8 cellular contexts compared by ENCODE assay signal in genomic region chr3:24521306-24522154, GRCh38. TPM values are rescaled to one million over a fixed set of nuclear protein-coding genes. Genes with fewer than 3 reads are reported as not detected.
A peak's percentile ranks its signal among the peaks of the same experiment; 100 is the strongest.
DNase-seq lines count a peak whose midpoint lies in the region; ATAC-seq, FAIRE-seq and TF ChIP-seq lines count a peak whose summit lies in the region.

No MANE protein-coding gene starts in this region.

- CTCF ChIA-PET in AG04449 (lab: Yijun Ruan, JAX): no interaction called here
- CTCF ChIA-PET in HEK293 (lab: Yijun Ruan, JAX): interaction anchor here (0.7 to 1.7 kb wide), 4 partner anchors 9 to 770 kb away, joined by 3 to 4 read pairs (median 3); no protein-coding TSS in a partner anchor
- CTCF ChIA-PET in WTC11 (lab: Charles Lee): interaction anchor here (0.6 to 1.8 kb wide), 5 partner anchors 25 to 556 kb away, joined by 3 to 8 read pairs (median 3); partner anchors contain the start of gene THRB

- no peaks in the 10 kb centered on the region for H3K9me3 Mint-ChIP-seq in WTC11
- H3K9me3 Mint-ChIP-seq in osteocyte (ENCODE audit: unreplicated experiment): no peaks in the 10 kb centered on the region

- intact Hi-C loops in left cardiac atrium (cut with DNase I): loop anchor here in 1 of 2 donors (5.0 kb wide), 1 partner anchor 61 kb away; no protein-coding TSS in a partner anchor

- POLR2A ChIA-PET in AG04449 (lab: Yijun Ruan, JAX) (no interaction called here), HEK293 (lab: Yijun Ruan, JAX) (interaction anchor here (1.4 kb wide), 1 partner anchor 27 kb away, joined by 3 read pairs; the partner anchor contains the start of gene THRB), WTC11 (lab: Charles Lee) (no interaction called here)

- H3K27ac Mint-ChIP-seq in WTC11: no peak overlapping the region
- peak overlapping the region; percentile 67 for H3K27ac Mint-ChIP-seq in osteocyte (ENCODE audit: unreplicated experiment)

- no peak for DNase-seq in AG04449 (ENCODE audit: low read depth, low spot score)
- DNase-seq in WTC11 (ENCODE audit: low spot score): peak; percentile 64
- DNase-seq in left cardiac atrium: peak; percentile 71
- DNase-seq in osteocyte (ENCODE audit: extremely low spot score, unreplicated experiment): peak; percentile 87
- DNase-seq in GM19239 (ENCODE audit: insufficient read length, low spot score): no peak
- DNase-seq in NCI-H1436 (lab: John Stamatoyannopoulos, UW): no peak
- DNase-seq in GOT3 (lab: John Stamatoyannopoulos, UW): no peak

- ATAC-seq in WTC11 (peak; percentile 79), left cardiac atrium (peak; percentile 95 to 96)

- no peaks in the 10 kb centered on the region for H3K9me3 ChIP-seq in HEK293 (ENCODE audit: control insufficient read depth, insufficient read depth, low read depth, low read length)

- H3K27ac ChIP-seq in HEK293 (ENCODE audit: extremely low read depth, low read depth, low read length): peak overlapping the region; percentile 87

- H3K4me3 ChIP-seq in AG04449 (ENCODE audit: low read depth, low read length): peak overlapping the region; percentile 45
- H3K4me3 ChIP-seq in HEK293 (ENCODE audit: low read depth, low read length): peak overlapping the region; percentile 65

- H3K36me3 Mint-ChIP-seq in WTC11: no peaks in the 10 kb centered on the region
- no peaks in the 10 kb centered on the region for H3K36me3 Mint-ChIP-seq in osteocyte (ENCODE audit: unreplicated experiment)

- H3K4me1 Mint-ChIP-seq in WTC11: peaks cover 40% of the 10 kb centered on the region
- H3K4me1 Mint-ChIP-seq in osteocyte (ENCODE audit: unreplicated experiment): peaks cover 16% of the 10 kb centered on the region

- TF ChIP-seq CTCF in AG04449 (IDR thresholded peaks at IDR 0.05; ENCODE audit: insufficient read depth, low read length, missing control alignments) (no peak), HEK293 (tag by site-specific recombination; IDR thresholded peaks at IDR 0.05) (no peak; the same call in 1 of the 2 replicates), WTC11 (IDR thresholded peaks at IDR 0.05) (no peak), osteocyte (IDR thresholded peaks at IDR 0.05) (peak; percentile 19)

- FAIRE-seq in GM19239 (lab: Jason Lieb, UNC): no peak

- peaks cover 64% of the 10 kb centered on the region for H3K27me3 Mint-ChIP-seq in WTC11 (ENCODE audit: low read depth)
- no peaks in the 10 kb centered on the region for H3K27me3 Mint-ChIP-seq in osteocyte (ENCODE audit: unreplicated experiment)

- H3K36me3 ChIP-seq in HEK293 (ENCODE audit: control insufficient read depth in 2 of 2, insufficient read depth in 1 of 2, low read length in 2 of 2): no peaks in the 10 kb centered on the region

- no peaks in the 10 kb centered on the region for H3K4me1 ChIP-seq in HEK293 (ENCODE audit: control insufficient read depth, insufficient read depth, low read length)

- H3K4me3 Mint-ChIP-seq in WTC11 (peak overlapping the region; percentile 71), osteocyte (ENCODE audit: unreplicated experiment) (peak overlapping the region; percentile 68)

TF ChIP-seq in HEK293, 187 proteins besides CTCF, POLR2A, EP300 and RAD21 (continues in another document):
- TF ChIP-seq TCF7L2 (IDR thresholded peaks at IDR 0.05; ENCODE audit: borderline replicate concordance, low read depth, low read length) (0 out of 2 replicates have a peak, but pooled peaks have one; percentile 26), MZF1 (tag by site-specific recombination; IDR thresholded peaks at IDR 0.05; ENCODE audit: borderline replicate concordance) (no peak), ZNF311 (tag by site-specific recombination; IDR thresholded peaks at IDR 0.05; ENCODE audit: borderline replicate concordance) (no peak), ZNF501 (tag by site-specific recombination; IDR thresholded peaks at IDR 0.05) (peak; percentile 61), ZNF561 (tag by site-specific recombination; IDR thresholded peaks at IDR 0.05; ENCODE audit: borderline replicate concordance) (peak; percentile 64; the same call in 1 of the 2 replicates), ZNF449 (tag by site-specific recombination; IDR thresholded peaks at IDR 0.05) (0 out of 2 replicates have a peak, but pooled peaks have one; percentile 8), FEZF1 (tag by site-specific recombination; IDR thresholded peaks at IDR 0.05) (no peak)
- TF ChIP-seq, protein P1, sequence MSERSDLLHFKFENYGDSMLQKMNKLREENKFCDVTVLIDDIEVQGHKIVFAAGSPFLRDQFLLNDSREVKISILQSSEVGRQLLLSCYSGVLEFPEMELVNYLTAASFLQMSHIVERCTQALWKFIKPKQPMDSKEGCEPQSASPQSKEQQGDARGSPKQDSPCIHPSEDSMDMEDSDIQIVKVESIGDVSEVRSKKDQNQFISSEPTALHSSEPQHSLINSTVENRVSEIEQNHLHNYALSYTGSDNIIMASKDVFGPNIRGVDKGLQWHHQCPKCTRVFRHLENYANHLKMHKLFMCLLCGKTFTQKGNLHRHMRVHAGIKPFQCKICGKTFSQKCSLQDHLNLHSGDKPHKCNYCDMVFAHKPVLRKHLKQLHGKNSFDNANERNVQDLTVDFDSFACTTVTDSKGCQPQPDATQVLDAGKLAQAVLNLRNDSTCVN (tag by site-specific recombination; optimal IDR thresholded peaks at IDR 0.05): peak; percentile 71
- TF ChIP-seq, protein P2, sequence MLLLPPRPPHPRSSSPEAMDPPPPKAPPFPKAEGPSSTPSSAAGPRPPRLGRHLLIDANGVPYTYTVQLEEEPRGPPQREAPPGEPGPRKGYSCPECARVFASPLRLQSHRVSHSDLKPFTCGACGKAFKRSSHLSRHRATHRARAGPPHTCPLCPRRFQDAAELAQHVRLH (tag by site-specific recombination; IDR thresholded peaks at IDR 0.05): no peak

TF ChIP-seq in WTC11, 78 proteins besides CTCF, POLR2A, EP300 and RAD21 (continues in another document):
- TF ChIP-seq FOXP1 (CRISPR knock-in tag; IDR thresholded peaks at IDR 0.05; ENCODE audit: borderline replicate concordance): 0 out of 2 replicates have a peak, but pooled peaks have one; percentile 25
- TF ChIP-seq, protein P3, sequence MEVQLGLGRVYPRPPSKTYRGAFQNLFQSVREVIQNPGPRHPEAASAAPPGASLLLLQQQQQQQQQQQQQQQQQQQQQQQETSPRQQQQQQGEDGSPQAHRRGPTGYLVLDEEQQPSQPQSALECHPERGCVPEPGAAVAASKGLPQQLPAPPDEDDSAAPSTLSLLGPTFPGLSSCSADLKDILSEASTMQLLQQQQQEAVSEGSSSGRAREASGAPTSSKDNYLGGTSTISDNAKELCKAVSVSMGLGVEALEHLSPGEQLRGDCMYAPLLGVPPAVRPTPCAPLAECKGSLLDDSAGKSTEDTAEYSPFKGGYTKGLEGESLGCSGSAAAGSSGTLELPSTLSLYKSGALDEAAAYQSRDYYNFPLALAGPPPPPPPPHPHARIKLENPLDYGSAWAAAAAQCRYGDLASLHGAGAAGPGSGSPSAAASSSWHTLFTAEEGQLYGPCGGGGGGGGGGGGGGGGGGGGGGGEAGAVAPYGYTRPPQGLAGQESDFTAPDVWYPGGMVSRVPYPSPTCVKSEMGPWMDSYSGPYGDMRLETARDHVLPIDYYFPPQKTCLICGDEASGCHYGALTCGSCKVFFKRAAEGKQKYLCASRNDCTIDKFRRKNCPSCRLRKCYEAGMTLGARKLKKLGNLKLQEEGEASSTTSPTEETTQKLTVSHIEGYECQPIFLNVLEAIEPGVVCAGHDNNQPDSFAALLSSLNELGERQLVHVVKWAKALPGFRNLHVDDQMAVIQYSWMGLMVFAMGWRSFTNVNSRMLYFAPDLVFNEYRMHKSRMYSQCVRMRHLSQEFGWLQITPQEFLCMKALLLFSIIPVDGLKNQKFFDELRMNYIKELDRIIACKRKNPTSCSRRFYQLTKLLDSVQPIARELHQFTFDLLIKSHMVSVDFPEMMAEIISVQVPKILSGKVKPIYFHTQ (CRISPR knock-in tag; IDR thresholded peaks at IDR 0.05): no peak
- TF ChIP-seq ZNF219 (CRISPR knock-in tag; IDR thresholded peaks at IDR 0.05; ENCODE audit: borderline replicate concordance): peak; percentile 40; the same call in 1 of the 2 replicates
- no peak for TF ChIP-seq NFATC4 (CRISPR knock-in tag; IDR thresholded peaks at IDR 0.05)
- no peak for TF ChIP-seq ERG (CRISPR knock-in tag; IDR thresholded peaks at IDR 0.05)
- TF ChIP-seq, protein P4, sequence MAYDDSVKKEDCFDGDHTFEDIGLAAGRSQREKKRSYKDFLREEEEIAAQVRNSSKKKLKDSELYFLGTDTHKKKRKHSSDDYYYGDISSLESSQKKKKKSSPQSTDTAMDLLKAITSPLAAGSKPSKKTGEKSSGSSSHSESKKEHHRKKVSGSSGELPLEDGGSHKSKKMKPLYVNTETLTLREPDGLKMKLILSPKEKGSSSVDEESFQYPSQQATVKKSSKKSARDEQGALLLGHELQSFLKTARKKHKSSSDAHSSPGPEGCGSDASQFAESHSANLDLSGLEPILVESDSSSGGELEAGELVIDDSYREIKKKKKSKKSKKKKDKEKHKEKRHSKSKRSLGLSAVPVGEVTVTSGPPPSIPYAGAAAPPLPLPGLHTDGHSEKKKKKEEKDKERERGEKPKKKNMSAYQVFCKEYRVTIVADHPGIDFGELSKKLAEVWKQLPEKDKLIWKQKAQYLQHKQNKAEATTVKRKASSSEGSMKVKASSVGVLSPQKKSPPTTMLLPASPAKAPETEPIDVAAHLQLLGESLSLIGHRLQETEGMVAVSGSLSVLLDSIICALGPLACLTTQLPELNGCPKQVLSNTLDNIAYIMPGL (CRISPR knock-in tag; IDR thresholded peaks at IDR 0.05): no peak

RNA-seq across cellular contexts. Expression of gene THRB, which starts 26.9 kb away (rescaled TPM):
- total RNA-seq in WTC11 (2021): 4.5 to 5.8 TPM (median 4.8 TPM) in 3 replicates
- 10 to 100 TPM in 1 of 2 donors, 1 to 10 TPM in 1; 8.3 to 15.4 TPM for total RNA-seq in left cardiac atrium
- 3.6 and 4.6 TPM in 2 replicates for total RNA-seq in osteocyte

Comparison
In these comparisons a context has a peak if more than half of its experiments do, and no peak if none do; other contexts are left out.
1. DNase-seq: peak in WTC11 (single experiment), left cardiac atrium (single experiment) and osteocyte (single experiment); none in AG04449 (single experiment), GM19239 (single experiment), NCI-H1436 (single experiment) and GOT3 (single experiment).